ENCODE assay signal across 8 cellular contexts in the genomic region with DNA sequence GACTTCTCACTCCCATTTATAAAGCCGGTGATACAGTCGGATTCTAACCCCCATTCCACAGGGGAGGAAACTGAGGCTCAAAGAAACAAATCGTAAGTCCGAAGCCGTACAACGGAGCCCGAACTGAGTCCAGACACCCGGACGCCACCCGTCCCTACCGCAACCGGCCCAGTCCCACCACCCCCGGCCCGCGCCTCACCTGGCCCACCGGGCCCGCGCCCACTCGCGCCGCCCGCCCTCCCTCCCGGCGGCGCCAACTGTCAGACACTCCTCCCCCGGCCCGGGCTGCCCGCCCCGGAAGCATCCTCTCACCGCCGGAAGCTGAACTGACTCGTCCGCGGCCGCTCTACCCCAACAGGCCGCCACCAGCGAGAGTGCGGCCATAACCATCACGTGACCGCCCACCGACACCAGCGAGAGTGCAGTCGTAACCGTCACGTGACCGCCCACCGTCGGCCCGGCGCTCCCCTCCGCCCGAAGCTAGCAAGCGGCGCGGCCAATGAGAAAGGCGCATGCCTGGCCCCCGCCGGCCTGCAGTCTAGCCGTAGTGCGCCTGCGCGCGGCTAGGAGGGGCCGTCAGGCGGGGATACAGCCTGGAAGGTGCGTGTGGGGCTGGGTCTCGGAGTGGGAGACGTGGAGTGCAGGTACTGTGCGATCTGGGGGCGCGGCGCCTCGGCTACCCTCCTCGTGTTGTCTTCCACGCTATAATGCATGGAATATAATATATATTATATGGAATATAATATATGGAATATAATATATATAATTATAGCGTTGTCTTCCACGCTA. TPM values are rescaled to one million over a fixed set of nuclear protein-coding genes. Genes with fewer than 3 reads are reported as not detected.
A peak's percentile ranks its signal among the peaks of the same experiment; 100 is the strongest.
DNase-seq lines count a peak whose midpoint lies in the region; ATAC-seq and TF ChIP-seq lines count a peak whose summit lies in the region.

A gene with protein sequence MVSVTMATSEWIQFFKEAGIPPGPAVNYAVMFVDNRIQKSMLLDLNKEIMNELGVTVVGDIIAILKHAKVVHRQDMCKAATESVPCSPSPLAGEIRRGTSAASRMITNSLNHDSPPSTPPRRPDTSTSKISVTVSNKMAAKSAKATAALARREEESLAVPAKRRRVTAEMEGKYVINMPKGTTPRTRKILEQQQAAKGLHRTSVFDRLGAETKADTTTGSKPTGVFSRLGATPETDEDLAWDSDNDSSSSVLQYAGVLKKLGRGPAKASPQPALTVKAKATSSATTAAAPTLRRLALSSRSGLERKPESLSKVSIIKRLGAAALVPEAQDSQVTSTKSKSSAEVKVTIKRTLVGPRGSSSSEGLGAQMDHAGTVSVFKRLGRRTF (minus strand): TSS at position 273 of the 789 bp plus-strand sequence. CDS start 6,540 bp downstream, outside the sequence.
A gene with protein sequence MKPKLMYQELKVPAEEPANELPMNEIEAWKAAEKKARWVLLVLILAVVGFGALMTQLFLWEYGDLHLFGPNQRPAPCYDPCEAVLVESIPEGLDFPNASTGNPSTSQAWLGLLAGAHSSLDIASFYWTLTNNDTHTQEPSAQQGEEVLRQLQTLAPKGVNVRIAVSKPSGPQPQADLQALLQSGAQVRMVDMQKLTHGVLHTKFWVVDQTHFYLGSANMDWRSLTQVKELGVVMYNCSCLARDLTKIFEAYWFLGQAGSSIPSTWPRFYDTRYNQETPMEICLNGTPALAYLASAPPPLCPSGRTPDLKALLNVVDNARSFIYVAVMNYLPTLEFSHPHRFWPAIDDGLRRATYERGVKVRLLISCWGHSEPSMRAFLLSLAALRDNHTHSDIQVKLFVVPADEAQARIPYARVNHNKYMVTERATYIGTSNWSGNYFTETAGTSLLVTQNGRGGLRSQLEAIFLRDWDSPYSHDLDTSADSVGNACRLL (plus strand): TSS at position 571 of the 789 bp plus-strand sequence. CDS start 17,789 bp downstream, outside the sequence.

- H3K27ac Mint-ChIP-seq in activated naive CD4-positive, alpha-beta T cell treated with anti-CD3 and anti-CD28 coated beads, Interleukin-2, amount 50 U/mL, for 72 hours = peak within 1 kb of the TSS; percentile 92 to 93

- H3K36me3 ChIP-seq in testis (ENCODE audit: low read depth, missing control alignments) = no peaks in the 10 kb centered on the region

- DNase-seq in NCI-H1092 treated with DMSO at 0.1 percent for 48 hours (lab: John Stamatoyannopoulos, UW) = peak; percentile 96
- DNase-seq in SKM-1 (lab: John Stamatoyannopoulos, UW; ENCODE audit: unreplicated experiment) = peak; percentile 97
- DNase-seq in activated naive CD4-positive, alpha-beta T cell treated with anti-CD3 and anti-CD28 coated beads, Interleukin-2, amount 50 U/mL, for 72 hours (ENCODE audit: low spot score in 2 of 2) = peak; percentile 97 to 100
- DNase-seq in glomerular endothelial cell (ENCODE audit: extremely low read depth, low read depth, low spot score) = peak; percentile 68
- DNase-seq in omental fat pad (ENCODE audit: low spot score) = peak; percentile 94
- DNase-seq in testis = peak; percentile 100

- WGBS in testis, 2 donors = 1% methylated on average over 25 to 59 of the region's 77 CpGs

- peak; percentile 18 for TF ChIP-seq POLR2A in testis (IDR thresholded peaks at IDR 0.05)

- H3K9me3 ChIP-seq in testis = no peaks in the 10 kb centered on the region

- H3K4me3 ChIP-seq in GM08714 (ENCODE audit: low read length) (peak within 1 kb of the TSS; percentile 99), testis (peak within 1 kb of the TSS; percentile 74 to 76)

- H3K36me3 Mint-ChIP-seq in activated naive CD4-positive, alpha-beta T cell treated with anti-CD3 and anti-CD28 coated beads, Interleukin-2, amount 50 U/mL, for 72 hours = peaks cover 7% of the 10 kb centered on the region in 2 donors

- intact Hi-C loops in testis (cut with DNase I; ENCODE audit: low total_unique reads) = no loop called here

- ATAC-seq in HG02610 (IDR thresholded peaks at IDR 0.05; ENCODE audit: unreplicated experiment) (peak; percentile 96), omental fat pad (ENCODE audit: low FRiP score) (peak; percentile 100)
- peak; percentile 98 for ATAC-seq in activated naive CD4-positive, alpha-beta T cell treated with anti-CD3 and anti-CD28 coated beads, Interleukin-2, amount 50 U/mL, for 72 hours

- no peaks in the 10 kb centered on the region for H3K9me3 Mint-ChIP-seq in activated naive CD4-positive, alpha-beta T cell treated with anti-CD3 and anti-CD28 coated beads, Interleukin-2, amount 50 U/mL, for 72 hours

- no peak for TF ChIP-seq CTCF in omental fat pad (IDR thresholded peaks at IDR 0.05)
- peak in 2 of 3 experiments; percentile 12 to 44 for TF ChIP-seq CTCF in testis (IDR thresholded peaks at IDR 0.05)

- no peaks in the 10 kb centered on the region for H3K27me3 ChIP-seq in testis

- H3K27ac ChIP-seq in testis = peak within 1 kb of the TSS; percentile 61 to 81

- H3K4me1 ChIP-seq in testis = peaks cover 6% of the 10 kb centered on the region

RNA-seq across cellular contexts. Expression of the first gene that starts in this region (rescaled TPM):
- 10 to 100 TPM; 18.9 to 24.1 TPM for total RNA-seq in activated naive CD4-positive, alpha-beta T cell treated with anti-CD3 and anti-CD28 coated beads, Interleukin-2, amount 50 U/mL, for 72 hours
- 6.9 and 13.1 TPM in 2 replicates for total RNA-seq in glomerular endothelial cell
- total RNA-seq in omental fat pad = 10 to 100 TPM in 1 of 4 donors, 1 to 10 TPM in 3; 7.6 to 11.9 (median 8.3) TPM
- 10 to 100 TPM; 48.9 to 57.1 TPM for total RNA-seq in testis
- 62.2 TPM for polyA plus RNA-seq in testis (ENCODE audit: insufficient read depth, low read depth, low replicate concordance)

RNA-seq across cellular contexts. Expression of the second gene that starts in this region (rescaled TPM):
- total RNA-seq in activated naive CD4-positive, alpha-beta T cell treated with anti-CD3 and anti-CD28 coated beads, Interleukin-2, amount 50 U/mL, for 72 hours = 10 to 100 TPM; 79.9 to 85.4 TPM
- total RNA-seq in glomerular endothelial cell (505 and 567 TPM in 2 replicates), omental fat pad (100 to 1,000 TPM; 254 to 437 (median 351) TPM), testis (100 to 1,000 TPM; 277 to 533 TPM)
- polyA plus RNA-seq in testis (ENCODE audit: insufficient read depth, low read depth, low replicate concordance) = 219 TPM

Comparison
In these comparisons a context has a peak if more than half of its experiments do, and no peak if none do; other contexts are left out.
1. Peak in every context shown above with its lines: DNase-seq, ATAC-seq, H3K4me3 ChIP-seq and H3K27ac ChIP-seq.
2. CTCF ChIP-seq: peak in testis (2 of 3); none in omental fat pad (0 of 3).